In the genomic region with DNA sequence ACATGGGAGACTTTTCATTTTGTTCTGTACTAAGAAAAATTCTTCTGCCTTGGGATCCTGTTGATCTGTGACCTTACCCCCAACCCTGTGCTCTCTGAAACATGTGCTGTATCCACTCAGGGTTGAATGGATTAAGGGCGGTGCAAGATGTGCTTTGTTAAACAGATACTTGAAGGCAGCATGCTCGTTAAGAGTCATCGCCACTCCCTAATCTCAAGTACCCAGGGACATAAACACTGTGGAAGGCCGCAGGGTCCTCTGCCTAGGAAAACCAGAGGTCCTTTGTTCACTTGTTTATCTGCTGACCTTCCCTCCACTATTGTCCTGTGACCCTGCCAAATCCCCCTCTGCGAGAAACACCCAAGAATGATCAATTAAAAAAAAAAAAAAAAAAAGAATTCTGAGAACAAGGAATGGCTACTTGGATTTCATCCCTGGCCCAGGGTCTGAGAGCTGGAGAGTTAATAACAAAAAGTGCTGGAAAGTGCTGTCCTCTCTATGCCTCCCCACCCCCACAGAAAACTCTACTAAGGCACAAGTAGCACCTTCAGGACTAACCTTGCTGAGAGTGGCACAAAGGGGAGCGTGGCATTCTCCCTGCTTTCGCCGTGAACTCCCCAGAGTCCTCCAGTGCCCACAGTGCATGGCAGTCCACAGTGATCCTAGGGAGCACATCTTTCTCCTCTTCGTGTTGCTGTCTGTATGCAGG, we compare ENCODE assay signal across 7 cellular contexts.
DNase-seq lines count a peak whose midpoint lies in the region; ATAC-seq lines count a peak whose summit lies in the region.
"Not testable (repeated sequence)": the region's sequence is repeated elsewhere in the genome, so short reads cannot be mapped to it uniquely, and the experiment has no call there.

No MANE protein-coding gene starts in this region.

- ATAC-seq in Right ventricle myocardium superior (ENCODE audit: poor library complexity) (peak; percentile 54), left ventricle myocardium superior (peak; percentile 50)
- ATAC-seq in stimulated activated memory B cell treated with anti-CD40 and anti-IgM and Interleukin-4, amounts not matched to agents 10 μg/mL and 1 μg/mL and 100 μg/mL, for 72 hours = peak; percentile 20

- H3K27me3 Mint-ChIP-seq in stimulated activated memory B cell treated with anti-CD40 and anti-IgM and Interleukin-4, amounts not matched to agents 10 μg/mL and 1 μg/mL and 100 μg/mL, for 72 hours = peaks cover 19% of the 10 kb centered on the region

- intact Hi-C loops in Right ventricle myocardium superior (cut with DNase I); left ventricle myocardium superior (cut with micrococcal nuclease): not testable (repeated sequence)

- not testable (repeated sequence) for H3K9me3 Mint-ChIP-seq in stimulated activated memory B cell treated with anti-CD40 and anti-IgM and Interleukin-4, amounts not matched to agents 10 μg/mL and 1 μg/mL and 100 μg/mL, for 72 hours

- not testable (repeated sequence) for H3K4me1 Mint-ChIP-seq in stimulated activated memory B cell treated with anti-CD40 and anti-IgM and Interleukin-4, amounts not matched to agents 10 μg/mL and 1 μg/mL and 100 μg/mL, for 72 hours

- not testable (repeated sequence) for H3K36me3 Mint-ChIP-seq in stimulated activated memory B cell treated with anti-CD40 and anti-IgM and Interleukin-4, amounts not matched to agents 10 μg/mL and 1 μg/mL and 100 μg/mL, for 72 hours

- not testable (repeated sequence) for H3K27ac Mint-ChIP-seq in stimulated activated memory B cell treated with anti-CD40 and anti-IgM and Interleukin-4, amounts not matched to agents 10 μg/mL and 1 μg/mL and 100 μg/mL, for 72 hours

- not testable (repeated sequence) for H3K4me3 Mint-ChIP-seq in stimulated activated memory B cell treated with anti-CD40 and anti-IgM and Interleukin-4, amounts not matched to agents 10 μg/mL and 1 μg/mL and 100 μg/mL, for 72 hours

- DNase-seq in DMS79 (lab: John Stamatoyannopoulos, UW) (peak; percentile 82), NCI-H1417 (lab: John Stamatoyannopoulos, UW) (peak in 2 of 3 experiments; percentile 19 to 43), NCI-H345 (lab: John Stamatoyannopoulos, UW) (peak; percentile 67), RPMI8226 (peak; percentile 71)
- DNase-seq in Right ventricle myocardium superior, left ventricle myocardium superior: not testable (repeated sequence)
